Comparison of ENCODE assay signal across 1 cellular context in the genomic region with DNA sequence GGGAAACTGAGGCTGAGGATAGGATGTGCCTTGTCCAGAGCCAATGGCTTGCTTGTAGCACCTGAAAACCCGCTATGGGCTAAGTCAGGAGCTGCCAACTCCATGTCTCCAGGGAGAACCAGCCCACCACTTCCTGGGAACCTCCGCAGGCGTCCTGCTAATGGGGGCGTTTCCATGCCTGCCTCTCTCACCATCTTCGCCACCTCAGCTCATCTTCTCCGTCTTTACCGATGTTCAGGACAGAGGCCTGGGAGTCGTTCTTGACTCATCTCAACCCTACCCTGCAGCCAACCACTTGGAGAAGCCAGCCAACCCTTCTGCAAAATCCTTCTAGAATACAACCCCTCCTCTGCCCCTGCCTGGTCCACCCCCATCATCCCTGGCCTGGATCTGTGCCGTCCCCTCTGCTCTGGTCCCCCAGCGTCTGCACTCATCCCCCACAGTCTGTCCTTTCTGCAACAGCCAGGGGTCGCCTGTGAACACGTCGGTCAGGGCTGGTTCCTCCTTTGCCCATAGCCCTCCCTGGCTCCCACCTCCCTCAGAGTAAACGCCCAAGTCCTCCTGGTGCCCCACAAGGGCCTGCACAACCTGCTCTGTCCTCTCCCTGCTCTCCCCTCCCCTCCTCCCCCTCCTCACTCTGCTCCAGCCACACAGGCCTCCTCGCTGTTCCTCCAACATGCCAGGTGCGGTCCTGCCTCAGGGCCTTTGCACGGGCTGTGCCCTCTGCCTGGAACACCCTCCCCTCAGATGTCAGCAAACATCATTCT.
TF ChIP-seq lines count a peak whose summit lies in the region.

No MANE protein-coding gene starts in this region.

TF ChIP-seq in K562, 482 proteins besides CTCF, POLR2A, EP300 and RAD21 (continued from another document):
- TF ChIP-seq MED1 (CRISPR knock-in tag; IDR thresholded peaks at IDR 0.05; ENCODE audit: borderline replicate concordance) (no peak), BCOR (IDR thresholded peaks at IDR 0.05) (peak; percentile 95), DIDO1 (tag; IDR thresholded peaks at IDR 0.05; ENCODE audit: low read depth) (no peak), CHCHD3 (CRISPR knock-in tag; IDR thresholded peaks at IDR 0.05) (no peak), CHD4 (IDR thresholded peaks at IDR 0.05; ENCODE audit: insufficient read depth, insufficient replicate concordance, low read depth, low read length, poor library complexity, severe bottlenecking) (peak; percentile 0), GABPB1 (CRISPR knock-in tag; IDR thresholded peaks at IDR 0.05) (0 out of 2 replicates have a peak, but pooled peaks have one; percentile 29), BRF1 (IDR thresholded peaks at IDR 0.05; ENCODE audit: borderline replicate concordance, extremely low read depth, insufficient read length) (no peak), ZBTB7A (IDR thresholded peaks at IDR 0.05; ENCODE audit: borderline replicate concordance, control insufficient read depth, low read depth, low read length) (0 out of 2 replicates have a peak, but pooled peaks have one; percentile 14), ZBTB17 (CRISPR knock-in tag; IDR thresholded peaks at IDR 0.05) (0 out of 2 replicates have a peak, but pooled peaks have one; percentile 6), STAT5B (CRISPR knock-in tag; IDR thresholded peaks at IDR 0.05) (no peak), CBFA2T2 (conservative IDR thresholded peaks at IDR 0.05) (no peak), HDAC1 (IDR thresholded peaks at IDR 0.05) (no peak), SMARCA5 (IDR thresholded peaks at IDR 0.05) (peak; percentile 95), ZNF717 (CRISPR knock-in tag; IDR thresholded peaks at IDR 0.05) (no peak), E4F1 (CRISPR knock-in tag; IDR thresholded peaks at IDR 0.05; ENCODE audit: borderline replicate concordance) (no peak), SUPT5H (IDR thresholded peaks at IDR 0.05) (no peak), POLR3G (IDR thresholded peaks at IDR 0.05; ENCODE audit: extremely low read depth, insufficient read length, insufficient replicate concordance) (no peak), PATZ1 (CRISPR knock-in tag; IDR thresholded peaks at IDR 0.05; ENCODE audit: borderline replicate concordance) (no peak), ARID1B (IDR thresholded peaks at IDR 0.05) (no peak), ZSCAN29 (IDR thresholded peaks at IDR 0.05) (no peak), RBM25 (IDR thresholded peaks at IDR 0.05; ENCODE audit: low read depth, low read length, severe bottlenecking) (peak; percentile 58), KDM1A (IDR thresholded peaks at IDR 0.05) (peak; percentile 54 to 57; a peak in 2 of 4 replicates), ETS2 (tag; IDR thresholded peaks at IDR 0.05; ENCODE audit: borderline replicate concordance, poor library complexity, severe bottlenecking) (no peak), ZNF507 (tag; conservative IDR thresholded peaks at IDR 0.05) (no peak), ZNF184 (CRISPR knock-in tag; IDR thresholded peaks at IDR 0.05) (no peak), DPF2 (IDR thresholded peaks at IDR 0.05) (no peak), ZNF384 (IDR thresholded peaks at IDR 0.05; ENCODE audit: low read depth, low read length) (no peak), ZNF830 (CRISPR knock-in tag; IDR thresholded peaks at IDR 0.05) (no peak), PHF20 (IDR thresholded peaks at IDR 0.05; ENCODE audit: partially characterized antibody) (no peak), CREB3L1 (IDR thresholded peaks at IDR 0.05; ENCODE audit: borderline replicate concordance, low read depth) (no peak), HDAC2 (IDR thresholded peaks at IDR 0.05) (0 out of 2 replicates have a peak, but pooled peaks have one; percentile 22)
- TF ChIP-seq, protein P1, sequence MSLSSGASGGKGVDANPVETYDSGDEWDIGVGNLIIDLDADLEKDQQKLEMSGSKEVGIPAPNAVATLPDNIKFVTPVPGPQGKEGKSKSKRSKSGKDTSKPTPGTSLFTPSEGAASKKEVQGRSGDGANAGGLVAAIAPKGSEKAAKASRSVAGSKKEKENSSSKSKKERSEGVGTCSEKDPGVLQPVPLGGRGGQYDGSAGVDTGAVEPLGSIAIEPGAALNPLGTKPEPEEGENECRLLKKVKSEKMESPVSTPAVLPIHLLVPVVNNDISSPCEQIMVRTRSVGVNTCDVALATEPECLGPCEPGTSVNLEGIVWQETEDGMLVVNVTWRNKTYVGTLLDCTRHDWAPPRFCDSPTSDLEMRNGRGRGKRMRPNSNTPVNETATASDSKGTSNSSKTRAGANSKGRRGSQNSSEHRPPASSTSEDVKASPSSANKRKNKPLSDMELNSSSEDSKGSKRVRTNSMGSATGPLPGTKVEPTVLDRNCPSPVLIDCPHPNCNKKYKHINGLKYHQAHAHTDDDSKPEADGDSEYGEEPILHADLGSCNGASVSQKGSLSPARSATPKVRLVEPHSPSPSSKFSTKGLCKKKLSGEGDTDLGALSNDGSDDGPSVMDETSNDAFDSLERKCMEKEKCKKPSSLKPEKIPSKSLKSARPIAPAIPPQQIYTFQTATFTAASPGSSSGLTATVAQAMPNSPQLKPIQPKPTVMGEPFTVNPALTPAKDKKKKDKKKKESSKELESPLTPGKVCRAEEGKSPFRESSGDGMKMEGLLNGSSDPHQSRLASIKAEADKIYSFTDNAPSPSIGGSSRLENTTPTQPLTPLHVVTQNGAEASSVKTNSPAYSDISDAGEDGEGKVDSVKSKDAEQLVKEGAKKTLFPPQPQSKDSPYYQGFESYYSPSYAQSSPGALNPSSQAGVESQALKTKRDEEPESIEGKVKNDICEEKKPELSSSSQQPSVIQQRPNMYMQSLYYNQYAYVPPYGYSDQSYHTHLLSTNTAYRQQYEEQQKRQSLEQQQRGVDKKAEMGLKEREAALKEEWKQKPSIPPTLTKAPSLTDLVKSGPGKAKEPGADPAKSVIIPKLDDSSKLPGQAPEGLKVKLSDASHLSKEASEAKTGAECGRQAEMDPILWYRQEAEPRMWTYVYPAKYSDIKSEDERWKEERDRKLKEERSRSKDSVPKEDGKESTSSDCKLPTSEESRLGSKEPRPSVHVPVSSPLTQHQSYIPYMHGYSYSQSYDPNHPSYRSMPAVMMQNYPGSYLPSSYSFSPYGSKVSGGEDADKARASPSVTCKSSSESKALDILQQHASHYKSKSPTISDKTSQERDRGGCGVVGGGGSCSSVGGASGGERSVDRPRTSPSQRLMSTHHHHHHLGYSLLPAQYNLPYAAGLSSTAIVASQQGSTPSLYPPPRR (CRISPR knock-in tag; IDR thresholded peaks at IDR 0.05; ENCODE audit: borderline replicate concordance): no peak
- TF ChIP-seq, protein P2, sequence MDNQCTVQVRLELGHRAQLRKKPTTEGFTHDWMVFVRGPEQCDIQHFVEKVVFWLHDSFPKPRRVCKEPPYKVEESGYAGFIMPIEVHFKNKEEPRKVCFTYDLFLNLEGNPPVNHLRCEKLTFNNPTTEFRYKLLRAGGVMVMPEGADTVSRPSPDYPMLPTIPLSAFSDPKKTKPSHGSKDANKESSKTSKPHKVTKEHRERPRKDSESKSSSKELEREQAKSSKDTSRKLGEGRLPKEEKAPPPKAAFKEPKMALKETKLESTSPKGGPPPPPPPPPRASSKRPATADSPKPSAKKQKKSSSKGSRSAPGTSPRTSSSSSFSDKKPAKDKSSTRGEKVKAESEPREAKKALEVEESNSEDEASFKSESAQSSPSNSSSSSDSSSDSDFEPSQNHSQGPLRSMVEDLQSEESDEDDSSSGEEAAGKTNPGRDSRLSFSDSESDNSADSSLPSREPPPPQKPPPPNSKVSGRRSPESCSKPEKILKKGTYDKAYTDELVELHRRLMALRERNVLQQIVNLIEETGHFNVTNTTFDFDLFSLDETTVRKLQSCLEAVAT (IDR thresholded peaks at IDR 0.05): no peak
